In genomic region chr6:31215201-31215600, GRCh38 we compare ENCODE assay signal across 2 cellular contexts. TPM values are rescaled to one million over a fixed set of nuclear protein-coding genes. Genes with fewer than 3 reads are reported as not detected.
"Had no signal": no experiment of that assay in that cellular context is flagged by ENCODE, and none has a peak within 500 bp of the region (broad histone marks: within the 10 kb centered on the region; RNA-seq: fewer than 3 reads in every experiment).

No MANE protein-coding gene starts in this region.

RNA-seq across cellular contexts. Expression of gene POU5F1, which starts 44.7 kb away (rescaled TPM):
- total RNA-seq: activated T-helper 1 cell treated with anti-CD3 and anti-CD28 coated beads, Interleukin-12 subunit alpha, Interleukin-12 subunit beta, Interleukin-2, Interleukin-4 antibody, amounts not matched to agents 30 ng/mL and 10 ng/mL and 1 ng/mL, durations not matched to agents 14 hours and 24 hours and 36 hours; NCI-H460 had no signal
